In genomic region chrX:35244088-35244741, GRCh38 we compare ENCODE assay signal across 23 cellular contexts.
"Had no signal": no experiment of that assay in that cellular context is flagged by ENCODE, and none has a peak within 500 bp of the region (broad histone marks: within the 10 kb centered on the region; RNA-seq: fewer than 3 reads in every experiment).

No MANE protein-coding gene starts in this region.

- DNase-seq: colonic mucosa; cortex of kidney; dermis blood vessel endothelial cell; dorsolateral prefrontal cortex; effector CD4-positive, alpha-beta T cell; effector CD8-positive, alpha-beta T cell; effector memory CD4-positive, alpha-beta T cell; effector memory CD8-positive, alpha-beta T cell; endodermal cell; erythroblast; esophagus squamous epithelium; foreskin fibroblast; foreskin keratinocyte; foreskin melanocyte; gastrocnemius medialis; glutamatergic neuron; heart right ventricle had no signal

- H3K36me3 ChIP-seq: colonic mucosa, esophagus muscularis mucosa, esophagus squamous epithelium, gastrocnemius medialis, gastroesophageal sphincter, heart right ventricle had no signal

- H3K4me3 ChIP-seq: colonic mucosa, coronary artery, dorsolateral prefrontal cortex, esophagus muscularis mucosa, esophagus squamous epithelium, gastrocnemius medialis, gastroesophageal sphincter, heart right ventricle had no signal

- H3K27ac ChIP-seq: colonic mucosa, coronary artery, dorsolateral prefrontal cortex, epithelial cell of prostate, esophagus muscularis mucosa, esophagus squamous epithelium, foreskin keratinocyte, gastrocnemius medialis, gastroesophageal sphincter, heart right ventricle had no signal

- H3K27me3 ChIP-seq: colonic mucosa, esophagus muscularis mucosa, esophagus squamous epithelium, foreskin keratinocyte, gastrocnemius medialis, gastroesophageal sphincter, heart right ventricle had no signal

- ATAC-seq: effector memory CD8-positive, alpha-beta T cell; esophagus mucosa; foreskin keratinocyte; gastrocnemius medialis; gastroesophageal sphincter; heart right ventricle had no signal

- H3K4me1 Mint-ChIP-seq: endodermal cell had no signal

- H3K27me3 Mint-ChIP-seq: dendritic cell treated with granulocyte-macrophage colony-stimulating factor and Interleukin-4, amounts not matched to agents 40 ng/mL and 50 ng/mL, for 4 days; effector memory CD8-positive, alpha-beta T cell had no signal

- H3K9me3 ChIP-seq: colonic mucosa, esophagus muscularis mucosa, esophagus squamous epithelium, gastrocnemius medialis, gastroesophageal sphincter had no signal

- H3K27ac Mint-ChIP-seq: dendritic cell treated with granulocyte-macrophage colony-stimulating factor and Interleukin-4, amounts not matched to agents 40 ng/mL and 50 ng/mL, for 4 days; effector memory CD8-positive, alpha-beta T cell; endodermal cell had no signal

- H3K4me1 ChIP-seq: colonic mucosa, esophagus muscularis mucosa, esophagus squamous epithelium, foreskin keratinocyte, gastrocnemius medialis, gastroesophageal sphincter, heart right ventricle had no signal

- H3K4me3 Mint-ChIP-seq: dendritic cell treated with granulocyte-macrophage colony-stimulating factor and Interleukin-4, amounts not matched to agents 40 ng/mL and 50 ng/mL, for 4 days; effector memory CD8-positive, alpha-beta T cell; endodermal cell had no signal

- H3K9me3 Mint-ChIP-seq: dendritic cell treated with granulocyte-macrophage colony-stimulating factor and Interleukin-4, amounts not matched to agents 40 ng/mL and 50 ng/mL, for 4 days; effector memory CD8-positive, alpha-beta T cell had no signal
